1 cellular context compared by ENCODE assay signal in the genomic region with DNA sequence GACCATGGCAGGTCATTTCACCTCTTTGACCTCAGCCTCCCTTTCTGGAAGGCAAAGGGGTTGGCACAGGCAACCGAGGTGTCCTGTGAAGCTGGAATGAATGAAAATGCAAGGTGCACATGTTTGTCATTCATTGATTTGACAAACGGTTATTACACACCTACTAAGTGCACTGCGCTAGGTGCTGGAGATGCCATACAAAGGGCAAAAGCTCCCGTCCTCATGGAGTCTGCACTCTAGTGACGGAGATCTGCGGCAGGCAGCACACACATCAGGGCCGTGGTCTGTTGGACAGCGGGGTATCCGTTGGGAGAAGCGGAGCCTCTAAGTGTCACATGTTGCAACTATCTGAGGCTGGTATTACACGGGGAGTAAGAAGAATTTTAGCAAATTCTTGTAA.
TF ChIP-seq lines count a peak whose summit lies in the region.

No MANE protein-coding gene starts in this region.

TF ChIP-seq in K562, 482 proteins besides CTCF, POLR2A, EP300 and RAD21:
- TF ChIP-seq PTRF (tag; IDR thresholded peaks at IDR 0.05) (no peak), NCOA2 (IDR thresholded peaks at IDR 0.05; ENCODE audit: partially characterized antibody in 2 of 2) (no peak), RFX7 (CRISPR knock-in tag; IDR thresholded peaks at IDR 0.05) (0 out of 2 replicates have a peak, but pooled peaks have one; percentile 29), NCOR1 (IDR thresholded peaks at IDR 0.05) (no peak), ZKSCAN1 (IDR thresholded peaks at IDR 0.05; ENCODE audit: low read depth, low read length) (peak; percentile 76; the same call in 1 of the 2 replicates), CHD4 (IDR thresholded peaks at IDR 0.05; ENCODE audit: insufficient read depth, insufficient replicate concordance, low read depth, low read length, poor library complexity, severe bottlenecking) (no peak)
- TF ChIP-seq, protein P1, sequence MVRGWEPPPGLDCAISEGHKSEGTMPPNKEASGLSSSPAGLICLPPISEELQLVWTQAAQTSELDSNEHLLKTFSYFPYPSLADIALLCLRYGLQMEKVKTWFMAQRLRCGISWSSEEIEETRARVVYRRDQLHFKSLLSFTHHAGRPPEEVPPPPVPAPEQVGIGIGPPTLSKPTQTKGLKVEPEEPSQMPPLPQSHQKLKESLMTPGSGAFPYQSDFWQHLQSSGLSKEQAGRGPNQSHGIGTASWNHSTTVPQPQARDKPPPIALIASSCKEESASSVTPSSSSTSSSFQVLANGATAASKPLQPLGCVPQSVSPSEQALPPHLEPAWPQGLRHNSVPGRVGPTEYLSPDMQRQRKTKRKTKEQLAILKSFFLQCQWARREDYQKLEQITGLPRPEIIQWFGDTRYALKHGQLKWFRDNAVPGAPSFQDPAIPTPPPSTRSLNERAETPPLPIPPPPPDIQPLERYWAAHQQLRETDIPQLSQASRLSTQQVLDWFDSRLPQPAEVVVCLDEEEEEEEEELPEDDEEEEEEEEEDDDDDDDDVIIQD (CRISPR knock-in tag; IDR thresholded peaks at IDR 0.05) = peak; percentile 44; the same call in 1 of the 2 replicates
- TF ChIP-seq, protein P2, sequence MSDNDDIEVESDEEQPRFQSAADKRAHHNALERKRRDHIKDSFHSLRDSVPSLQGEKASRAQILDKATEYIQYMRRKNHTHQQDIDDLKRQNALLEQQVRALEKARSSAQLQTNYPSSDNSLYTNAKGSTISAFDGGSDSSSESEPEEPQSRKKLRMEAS (CRISPR knock-in tag; IDR thresholded peaks at IDR 0.05) = peak; percentile 44; the same call in 1 of the 2 replicates
